Comparison of ENCODE assay signal across 11 cellular contexts in genomic region chr1:6351480-6352137, GRCh38. TPM values are rescaled to one million over a fixed set of nuclear protein-coding genes. Genes with fewer than 3 reads are reported as not detected.
DNase-seq lines count a peak whose midpoint lies in the region; ATAC-seq and TF ChIP-seq lines count a peak whose summit lies in the region.
"Had no signal": no experiment of that assay in that cellular context is flagged by ENCODE, and none has a peak within 500 bp of the region (broad histone marks: within the 10 kb centered on the region; RNA-seq: fewer than 3 reads in every experiment).

No MANE protein-coding gene starts in this region.

- H3F3A ChIP-seq in GM23248 (ENCODE audit: insufficient read depth) = no peaks in the 10 kb centered on the region

- no peak overlapping the region for H2AFZ ChIP-seq in GM23248
- H2AFZ ChIP-seq: PC-9 had no signal

- no peaks in the 10 kb centered on the region for H3K79me2 ChIP-seq in GM23248 (ENCODE audit: insufficient read depth)

- H3K4me3 ChIP-seq in GM23248 = no peak overlapping the region
- H3K4me3 ChIP-seq: HAP-1, PC-9 had no signal

- no peaks in the 10 kb centered on the region for H3K27me3 ChIP-seq in GM23248 (replicated peaks; ENCODE audit: insufficient read depth)

- CTCF ChIA-PET in RWPE1 (lab: Yijun Ruan, JAX) = interaction anchor here (0.6 to 1.4 kb wide), 8 partner anchors 9 to 326 kb away, joined by 3 to 5 read pairs (median 3); no protein-coding TSS in a partner anchor

- no peak for TF ChIP-seq CTCF in RWPE1 (conservative IDR thresholded peaks at IDR 0.05; ENCODE audit: low read depth)

- no peaks in the 10 kb centered on the region for H3K36me3 ChIP-seq in GM23248 (ENCODE audit: low read depth)

- DNase-seq in Right ventricle myocardium inferior (ENCODE audit: missing footprints) (peak; percentile 79), cardiac septum (ENCODE audit: low spot score) (no peak), RWPE1 (ENCODE audit: low spot score) (peak; percentile 36), left ventricle myocardium superior (peak; percentile 77), ureter (ENCODE audit: low spot score) (peak; percentile 66), globus pallidus (ENCODE audit: low spot score) (no peak), GM23248 (no peak)
- DNase-seq: stimulated activated naive CD8-positive, alpha-beta T cell treated with anti-CD3 and anti-CD28 coated beads, Interleukin-15, amount 100 ng/mL, for 72 hours had no signal

- H3K9me2 ChIP-seq in GM23248 (ENCODE audit: insufficient read depth) = no peaks in the 10 kb centered on the region

- in situ Hi-C loops in GM23248 (cut with MboI) = no loop called here

- no peaks in the 10 kb centered on the region for H4K20me1 ChIP-seq in GM23248 (ENCODE audit: insufficient read depth)

- POLR2A ChIA-PET in RWPE1 (lab: Yijun Ruan, JAX; ENCODE audit: low non-redundant PET) = interaction anchor here (0.6 kb wide), 1 partner anchor 139 kb away, joined by 3 read pairs; no protein-coding TSS in a partner anchor

- H3K4me1 ChIP-seq in GM23248 (ENCODE audit: insufficient read depth) = peaks cover 10% of the 10 kb centered on the region

- no peak overlapping the region for H3K9ac ChIP-seq in GM23248

- H3K27ac ChIP-seq in RWPE1 (peak overlapping the region; percentile 89), GM23248 (no peak overlapping the region)
- H3K27ac ChIP-seq: PC-9 had no signal

- H3K9me3 ChIP-seq in GM23248 (ENCODE audit: low read depth) = no peaks in the 10 kb centered on the region
- H3K9me3 ChIP-seq: HAP-1 had no signal

- intact Hi-C loops in Right ventricle myocardium inferior (cut with DNase I) (loop anchor here (5.0 kb wide), 2 partner anchors 41 to 144 kb away; partner anchors contain the start of genes ACOT7 and RNF207), cardiac septum (cut with DNase I) (no loop called here), left ventricle myocardium superior (cut with micrococcal nuclease) (no loop called here)

- H3K4me2 ChIP-seq in GM23248 (ENCODE audit: unreplicated experiment) = no peak overlapping the region
- H3K4me2 ChIP-seq: PC-9 had no signal

- peak; percentile 15 for ATAC-seq in Right ventricle myocardium inferior
- ATAC-seq in left ventricle myocardium superior = peak; percentile 37
- ATAC-seq in GM19328 (IDR thresholded peaks at IDR 0.05; ENCODE audit: unreplicated experiment) = no peak
- ATAC-seq: stimulated activated naive CD8-positive, alpha-beta T cell treated with anti-CD3 and anti-CD28 coated beads, Interleukin-15, amount 100 ng/mL, for 72 hours had no signal

- WGBS in GM23248 (ENCODE audit: low coverage in 1 of 2, low lambda C conversion rate in 2 of 2, missing lambda C conversion rate in 2 of 2), 2 experiments = 84 to 88% methylated on average over 14 to 15 of the region's 15 CpGs

RNA-seq across cellular contexts. Expression of gene ACOT7, which starts 42.0 kb away (rescaled TPM):
- total RNA-seq in Right ventricle myocardium inferior (9.8 TPM), cardiac septum (13.8 TPM), left ventricle myocardium superior (7.8 TPM), ureter (19.1 TPM)
- total RNA-seq in GM23248 (2014; rRNA removed; shearing (Covaris generic)) = 20.0 and 25.7 TPM in 2 replicates
- 74.7 and 79.2 TPM in 2 replicates for polyA plus RNA-seq in GM23248 (2016; fragmentation: Nextera tagmentation; extraction: Ambion mirVana)

Comparison
In these comparisons a context has a peak if more than half of its experiments do, and no peak if none do; other contexts are left out.
1. DNase-seq: peak in Right ventricle myocardium inferior (single experiment), RWPE1 (single experiment), left ventricle myocardium superior (single experiment) and ureter (single experiment); none in cardiac septum (single experiment), globus pallidus (single experiment) and GM23248 (single experiment).